In the genomic region with DNA sequence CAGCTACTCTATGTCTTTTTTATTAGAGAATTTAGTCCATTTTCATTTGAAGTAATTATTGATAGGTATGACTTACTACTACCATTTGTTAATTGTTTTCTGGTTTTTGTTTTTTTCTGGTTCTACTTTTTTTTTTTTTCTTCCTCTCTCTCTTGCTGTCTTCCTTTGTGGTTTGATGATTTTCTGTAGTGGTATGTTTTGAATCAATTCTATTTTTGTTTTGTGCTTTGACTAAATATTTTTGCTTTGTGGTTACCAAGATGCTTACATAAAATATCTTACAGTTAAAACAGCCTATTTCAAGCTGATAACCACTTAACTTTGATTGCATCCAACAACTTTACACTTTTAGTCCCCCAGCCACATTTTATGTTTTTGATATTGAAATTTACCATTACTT, we compare ENCODE assay signal across 1 cellular context.
TF ChIP-seq lines count a peak whose summit lies in the region.

No MANE protein-coding gene starts in this region.

TF ChIP-seq in GM12878, 131 proteins besides CTCF, POLR2A, EP300 and RAD21:
- TF ChIP-seq MYB (IDR thresholded peaks at IDR 0.05; ENCODE audit: borderline replicate concordance, low read depth, low read length): no peak
- no peak for TF ChIP-seq ZNF622 (IDR thresholded peaks at IDR 0.05)
- TF ChIP-seq SIX5 (IDR thresholded peaks at IDR 0.05; ENCODE audit: low read depth, low read length, severe bottlenecking): no peak
- 0 out of 2 replicates have a peak, but pooled peaks have one; percentile 19 for TF ChIP-seq MEF2A (IDR thresholded peaks at IDR 0.05; ENCODE audit: insufficient read depth, low read depth, low read length)
- TF ChIP-seq RUNX3 (IDR thresholded peaks at IDR 0.05; ENCODE audit: low read length): 0 out of 2 replicates have a peak, but pooled peaks have one; percentile 25
- TF ChIP-seq ETV6 (conservative IDR thresholded peaks at IDR 0.05 in 1 of 2, IDR thresholded peaks at IDR 0.05 in 1 of 2; ENCODE audit: borderline replicate concordance in 1 of 2, low read depth in 1 of 2): no peak
